13 cellular contexts compared by ENCODE assay signal in genomic region chr2:157466764-157467163, GRCh38. TPM values are rescaled to one million over a fixed set of nuclear protein-coding genes. Genes with fewer than 3 reads are reported as not detected.
A peak's percentile ranks its signal among the peaks of the same experiment; 100 is the strongest.
DNase-seq lines count a peak whose midpoint lies in the region; ATAC-seq and TF ChIP-seq lines count a peak whose summit lies in the region.
"Had no signal": no experiment of that assay in that cellular context is flagged by ENCODE, and none has a peak within 500 bp of the region (broad histone marks: within the 10 kb centered on the region; RNA-seq: fewer than 3 reads in every experiment).

No MANE protein-coding gene starts in this region.

- ATAC-seq in activated CD4-positive, alpha-beta T cell treated with anti-CD3 and anti-CD28 coated beads for 36 hours = peak; percentile 13
- ATAC-seq in HG02759 (IDR thresholded peaks at IDR 0.05; ENCODE audit: unreplicated experiment) (peak; percentile 23), T-cell (replicated peaks in 1 of 4) (no peak), HG03280 (IDR thresholded peaks at IDR 0.05; ENCODE audit: unreplicated experiment) (no peak)
- ATAC-seq: A549, K562 had no signal

- peaks cover 0 to 7% (median 3%) of the 10 kb centered on the region in 4 donors for H3K4me1 ChIP-seq in Peyer's patch
- H3K4me1 ChIP-seq: A549, suprapubic skin had no signal

- TF ChIP-seq CTCF in Peyer's patch (IDR thresholded peaks at IDR 0.05) = no peak

- DNase-seq in activated CD4-positive, alpha-beta T cell treated with anti-CD3 and anti-CD28 coated beads for 36 hours = peak; percentile 74
- no peak for DNase-seq in activated CD4-positive, alpha-beta T cell treated with anti-CD3 and anti-CD28 coated beads for 4 hours
- DNase-seq in T-cell (no peak), NCI-H2227 treated with DMSO at 0.1 percent for 48 hours (lab: John Stamatoyannopoulos, UW) (no peak), Peyer's patch (no peak)
- peak; percentile 69 for DNase-seq in stimulated activated CD4-positive, alpha-beta T cell treated with anti-CD3 and anti-CD28 coated beads, Interleukin-15, amount 100 ng/mL, for 24 hours
- DNase-seq: DMS 273 treated with DMSO at 0.1 percent for 48 hours, ovary had no signal

- no peaks in the 10 kb centered on the region for H3K9me3 ChIP-seq in Peyer's patch
- H3K9me3 ChIP-seq: A549, ovary, suprapubic skin had no signal

- TF ChIP-seq POLR2A in Peyer's patch (IDR thresholded peaks at IDR 0.05) = no peak

- peaks cover 4% of the 10 kb centered on the region for H3K9me3 Mint-ChIP-seq in activated CD4-positive, alpha-beta T cell treated with anti-CD3 and anti-CD28 coated beads for 36 hours (ENCODE audit: low read depth)
- peaks cover 0 to 5% (median 4%) of the 10 kb centered on the region in 3 donors for H3K9me3 Mint-ChIP-seq in T-cell

- H3K27me3 Mint-ChIP-seq in activated CD4-positive, alpha-beta T cell treated with anti-CD3 and anti-CD28 coated beads for 36 hours = no peaks in the 10 kb centered on the region
- no peaks in the 10 kb centered on the region for H3K27me3 Mint-ChIP-seq in T-cell

- POLR2A ChIA-PET in activated CD4-positive, alpha-beta T cell treated with anti-CD3 and anti-CD28 coated beads for 36 hours (lab: Charles Lee) = interaction anchor here (1.0 to 4.2 kb wide), 6 partner anchors 11 to 62 kb away, joined by 4 to 20 read pairs (median 4); partner anchors contain the start of gene CYTIP
- POLR2A ChIA-PET in T-cell (lab: Charles Lee) = interaction anchor here (0.5 to 2.3 kb wide), 5 partner anchors 23 to 307 kb away, joined by 3 to 10 read pairs (median 3); partner anchors contain the start of gene CYTIP (in 1 of the 2)

- H3K27me3 ChIP-seq in Peyer's patch = no peaks in the 10 kb centered on the region
- H3K27me3 ChIP-seq: ovary, suprapubic skin had no signal

- H3K36me3 ChIP-seq in Peyer's patch = no peaks in the 10 kb centered on the region
- H3K36me3 ChIP-seq: ovary, suprapubic skin had no signal

- H3K4me3 Mint-ChIP-seq in activated CD4-positive, alpha-beta T cell treated with anti-CD3 and anti-CD28 coated beads for 36 hours = peak overlapping the region; percentile 1
- no peak overlapping the region for H3K4me3 Mint-ChIP-seq in T-cell

- H3K36me3 Mint-ChIP-seq in activated CD4-positive, alpha-beta T cell treated with anti-CD3 and anti-CD28 coated beads for 36 hours (ENCODE audit: low read depth) = peaks cover 45% of the 10 kb centered on the region
- no peaks in the 10 kb centered on the region for H3K36me3 Mint-ChIP-seq in T-cell

- peak overlapping the region in 1 of 4 donors; percentile 69 for H3K27ac ChIP-seq in Peyer's patch
- H3K27ac ChIP-seq: A549, ovary, suprapubic skin had no signal

- peaks cover 96% of the 10 kb centered on the region for H3K4me1 Mint-ChIP-seq in activated CD4-positive, alpha-beta T cell treated with anti-CD3 and anti-CD28 coated beads for 36 hours
- H3K4me1 Mint-ChIP-seq in T-cell = peaks cover 74 to 91% (median 82%) of the 10 kb centered on the region in 3 donors

- no peak overlapping the region for H3K4me3 ChIP-seq in Peyer's patch
- H3K4me3 ChIP-seq: A549, K562, ovary, suprapubic skin had no signal

- CTCF ChIA-PET in activated CD4-positive, alpha-beta T cell treated with anti-CD3 and anti-CD28 coated beads for 36 hours (lab: Charles Lee) = interaction anchor here (0.7 to 4.0 kb wide), 16 partner anchors 10 to 432 kb away, joined by 3 to 20 read pairs (median 4); no protein-coding TSS in a partner anchor
- CTCF ChIA-PET in T-cell (lab: Charles Lee) = interaction anchor here (0.6 to 1.5 kb wide), 4 partner anchors 100 to 160 kb away, joined by 3 to 8 read pairs (median 6); no protein-coding TSS in a partner anchor

- intact Hi-C loops in activated CD4-positive, alpha-beta T cell treated with anti-CD3 and anti-CD28 coated beads for 36 hours (cut with DNase I, micrococcal nuclease) = loop anchor here in 1 of 2 experiments (5.0 kb wide), 2 partner anchors 34 to 431 kb away; no protein-coding TSS in a partner anchor

- peak overlapping the region; percentile 94 for H3K27ac Mint-ChIP-seq in activated CD4-positive, alpha-beta T cell treated with anti-CD3 and anti-CD28 coated beads for 36 hours
- peak overlapping the region; percentile 97 to 99 for H3K27ac Mint-ChIP-seq in T-cell

RNA-seq across cellular contexts. Expression of gene CYTIP, which starts 22.9 kb away (rescaled TPM):
- 100 to 1,000 TPM; 470 to 536 TPM for total RNA-seq in activated CD4-positive, alpha-beta T cell treated with anti-CD3 and anti-CD28 coated beads for 36 hours
- total RNA-seq in T-cell (100 to 1,000 TPM; 264 to 465 (median 273) TPM), Peyer's patch (100 to 1,000 TPM in 1 of 4 donors, 10 to 100 TPM in 3; 11.8 to 182 (median 21.0) TPM)

Comparison
In these comparisons a context has a peak if more than half of its experiments do, and no peak if none do; other contexts are left out.
1. DNase-seq: peak in activated CD4-positive, alpha-beta T cell treated with anti-CD3 and anti-CD28 coated beads for 36 hours (single experiment) and stimulated activated CD4-positive, alpha-beta T cell treated with anti-CD3 and anti-CD28 coated beads, Interleukin-15, amount 100 ng/mL, for 24 hours (single experiment); none in activated CD4-positive, alpha-beta T cell treated with anti-CD3 and anti-CD28 coated beads for 4 hours (0 of 2), T-cell (0 of 34), NCI-H2227 treated with DMSO at 0.1 percent for 48 hours (single experiment) and Peyer's patch (0 of 3).
2. ATAC-seq: peak in activated CD4-positive, alpha-beta T cell treated with anti-CD3 and anti-CD28 coated beads for 36 hours (single experiment) and HG02759 (single experiment); none in T-cell (0 of 4) and HG03280 (single experiment).